ENCODE assay signal across 9 cellular contexts in the genomic region with DNA sequence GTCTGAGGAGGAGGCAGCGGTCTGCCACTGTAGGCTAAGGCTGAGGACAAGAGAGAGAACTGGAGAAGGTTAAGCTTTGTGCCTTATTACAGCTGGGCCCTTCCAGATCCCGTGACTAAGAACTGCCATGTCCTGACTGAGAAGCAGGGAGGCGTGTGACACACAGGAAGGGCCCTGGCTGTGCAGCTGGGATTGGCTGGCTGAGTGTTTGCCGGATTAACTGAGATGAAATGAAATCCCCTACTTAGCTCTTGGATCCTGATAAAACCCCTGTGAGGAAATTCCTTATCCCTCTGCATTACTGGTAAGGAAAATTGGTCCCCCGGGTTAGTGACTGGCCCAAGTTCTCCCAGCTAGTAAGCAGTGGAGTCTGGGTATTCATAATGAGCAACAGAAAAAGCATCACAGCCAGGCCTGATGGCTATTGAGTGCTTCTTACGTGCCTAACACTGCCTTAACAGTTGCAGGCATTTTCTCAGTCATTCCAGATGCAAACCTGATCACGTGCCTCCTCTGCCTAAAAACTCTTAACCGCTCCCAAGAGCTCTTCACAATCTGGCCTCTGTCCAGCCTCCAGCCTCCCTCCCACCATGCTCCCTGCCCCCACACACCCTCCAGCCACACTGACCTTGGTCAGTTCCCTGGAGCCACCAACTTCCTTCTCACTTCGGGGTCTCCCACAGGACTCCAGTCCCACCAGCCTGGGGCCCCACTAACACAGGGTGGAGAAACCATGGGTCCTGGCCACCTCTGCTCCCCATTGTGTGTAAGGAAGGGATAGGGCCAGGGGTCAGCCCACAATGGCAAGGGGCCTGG. TPM values are rescaled to one million over a fixed set of nuclear protein-coding genes. Genes with fewer than 3 reads are reported as not detected.
DNase-seq lines count a peak whose midpoint lies in the region; ATAC-seq and TF ChIP-seq lines count a peak whose summit lies in the region.
"Had no signal": no experiment of that assay in that cellular context is flagged by ENCODE, and none has a peak within 500 bp of the region (broad histone marks: within the 10 kb centered on the region; RNA-seq: fewer than 3 reads in every experiment).

No MANE protein-coding gene starts in this region.

- in situ Hi-C loops in SK-MEL-5 (cut with HindIII; ENCODE audit: low pct_unique_long_range_greater_than_20kb, low sequenced_read_pairs), result no loop called here

- peaks cover 14% of the 10 kb centered on the region for H3K9me3 Mint-ChIP-seq in glutamatergic neuron (ENCODE audit: unreplicated experiment)

- ATAC-seq in GM18868 (IDR thresholded peaks at IDR 0.05; ENCODE audit: unreplicated experiment), result no peak
- ATAC-seq in SK-N-SH treated with all-trans-retinoic acid at 6 μM for 48 hours, result no peak

- peaks cover 29% of the 10 kb centered on the region for H3K4me1 Mint-ChIP-seq in glutamatergic neuron (ENCODE audit: low read depth, unreplicated experiment)

- DNase-seq in ELF-1 (ENCODE audit: low read depth, low spot score) (peak; percentile 73), SK-MEL-5 (ENCODE audit: low read depth, low spot score) (peak; percentile 76), glutamatergic neuron (no peak), pulmonary artery endothelial cell (ENCODE audit: low read depth, low spot score) (peak; percentile 64), GM19238 (ENCODE audit: insufficient read length, low spot score) (no peak), T1000 (lab: John Stamatoyannopoulos, UW) (no peak)
- DNase-seq: NCI-H1436 had no signal

- peak overlapping the region; percentile 55 for H3K4me3 Mint-ChIP-seq in glutamatergic neuron (ENCODE audit: unreplicated experiment)

- H3K36me3 Mint-ChIP-seq in glutamatergic neuron (ENCODE audit: unreplicated experiment), result no peaks in the 10 kb centered on the region

- H3K27ac Mint-ChIP-seq in glutamatergic neuron (ENCODE audit: unreplicated experiment), result no peak overlapping the region

- H3K27me3 Mint-ChIP-seq in glutamatergic neuron (ENCODE audit: unreplicated experiment), result peaks cover 4% of the 10 kb centered on the region

- TF ChIP-seq CTCF in glutamatergic neuron (IDR thresholded peaks at IDR 0.05; ENCODE audit: partially characterized antibody, unreplicated experiment), result no peak

TF ChIP-seq in SK-N-SH treated with all-trans-retinoic acid at 6 μM for 48 hours, 23 proteins besides CTCF, POLR2A, EP300 and RAD21:
- TF ChIP-seq OSR1 (CRISPR knock-in tag; IDR thresholded peaks at IDR 0.05), result no peak
- TF ChIP-seq TCF4 (CRISPR knock-in tag; IDR thresholded peaks at IDR 0.05; ENCODE audit: borderline replicate concordance), result no peak
- TF ChIP-seq PATZ1 (CRISPR knock-in tag; IDR thresholded peaks at IDR 0.05; ENCODE audit: borderline replicate concordance), result no peak
- TF ChIP-seq, protein P1, sequence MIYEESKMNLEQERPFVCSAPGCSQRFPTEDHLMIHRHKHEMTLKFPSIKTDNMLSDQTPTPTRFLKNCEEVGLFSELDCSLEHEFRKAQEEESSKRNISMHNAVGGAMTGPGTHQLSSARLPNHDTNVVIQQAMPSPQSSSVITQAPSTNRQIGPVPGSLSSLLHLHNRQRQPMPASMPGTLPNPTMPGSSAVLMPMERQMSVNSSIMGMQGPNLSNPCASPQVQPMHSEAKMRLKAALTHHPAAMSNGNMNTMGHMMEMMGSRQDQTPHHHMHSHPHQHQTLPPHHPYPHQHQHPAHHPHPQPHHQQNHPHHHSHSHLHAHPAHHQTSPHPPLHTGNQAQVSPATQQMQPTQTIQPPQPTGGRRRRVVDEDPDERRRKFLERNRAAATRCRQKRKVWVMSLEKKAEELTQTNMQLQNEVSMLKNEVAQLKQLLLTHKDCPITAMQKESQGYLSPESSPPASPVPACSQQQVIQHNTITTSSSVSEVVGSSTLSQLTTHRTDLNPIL (CRISPR knock-in tag; IDR thresholded peaks at IDR 0.05; ENCODE audit: low read depth), result no peak
- TF ChIP-seq ZNF565 (CRISPR knock-in tag; conservative IDR thresholded peaks at IDR 0.05; ENCODE audit: low read depth), result no peak
- TF ChIP-seq, protein P2, sequence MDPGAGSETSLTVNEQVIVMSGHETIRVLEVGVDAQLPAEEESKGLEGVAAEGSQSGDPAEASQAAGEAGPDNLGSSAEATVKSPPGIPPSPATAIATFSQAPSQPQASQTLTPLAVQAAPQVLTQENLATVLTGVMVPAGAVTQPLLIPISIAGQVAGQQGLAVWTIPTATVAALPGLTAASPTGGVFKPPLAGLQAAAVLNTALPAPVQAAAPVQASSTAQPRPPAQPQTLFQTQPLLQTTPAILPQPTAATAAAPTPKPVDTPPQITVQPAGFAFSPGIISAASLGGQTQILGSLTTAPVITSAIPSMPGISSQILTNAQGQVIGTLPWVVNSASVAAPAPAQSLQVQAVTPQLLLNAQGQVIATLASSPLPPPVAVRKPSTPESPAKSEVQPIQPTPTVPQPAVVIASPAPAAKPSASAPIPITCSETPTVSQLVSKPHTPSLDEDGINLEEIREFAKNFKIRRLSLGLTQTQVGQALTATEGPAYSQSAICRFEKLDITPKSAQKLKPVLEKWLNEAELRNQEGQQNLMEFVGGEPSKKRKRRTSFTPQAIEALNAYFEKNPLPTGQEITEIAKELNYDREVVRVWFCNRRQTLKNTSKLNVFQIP (CRISPR knock-in tag; IDR thresholded peaks at IDR 0.05; ENCODE audit: borderline replicate concordance, low read depth), result no peak
- TF ChIP-seq, protein P3, sequence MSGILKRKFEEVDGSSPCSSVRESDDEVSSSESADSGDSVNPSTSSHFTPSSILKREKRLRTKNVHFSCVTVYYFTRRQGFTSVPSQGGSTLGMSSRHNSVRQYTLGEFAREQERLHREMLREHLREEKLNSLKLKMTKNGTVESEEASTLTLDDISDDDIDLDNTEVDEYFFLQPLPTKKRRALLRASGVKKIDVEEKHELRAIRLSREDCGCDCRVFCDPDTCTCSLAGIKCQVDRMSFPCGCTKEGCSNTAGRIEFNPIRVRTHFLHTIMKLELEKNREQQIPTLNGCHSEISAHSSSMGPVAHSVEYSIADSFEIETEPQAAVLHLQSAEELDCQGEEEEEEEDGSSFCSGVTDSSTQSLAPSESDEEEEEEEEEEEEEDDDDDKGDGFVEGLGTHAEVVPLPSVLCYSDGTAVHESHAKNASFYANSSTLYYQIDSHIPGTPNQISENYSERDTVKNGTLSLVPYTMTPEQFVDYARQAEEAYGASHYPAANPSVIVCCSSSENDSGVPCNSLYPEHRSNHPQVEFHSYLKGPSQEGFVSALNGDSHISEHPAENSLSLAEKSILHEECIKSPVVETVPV (CRISPR knock-in tag; IDR thresholded peaks at IDR 0.05), result no peak
- TF ChIP-seq ZFP3 (CRISPR knock-in tag; IDR thresholded peaks at IDR 0.05), result no peak
- no peak for TF ChIP-seq ESRRG (CRISPR knock-in tag; IDR thresholded peaks at IDR 0.05)
- TF ChIP-seq GLIS3 (CRISPR knock-in tag; IDR thresholded peaks at IDR 0.05), result no peak
- TF ChIP-seq ZC3H10 (CRISPR knock-in tag; IDR thresholded peaks at IDR 0.05), result no peak
- TF ChIP-seq TSHZ2 (CRISPR knock-in tag; IDR thresholded peaks at IDR 0.05), result no peak

RNA-seq across cellular contexts. Expression of gene ARRB1, which starts 37.8 kb away (rescaled TPM):
- 27.7 and 30.7 TPM in 2 replicates for total RNA-seq in SK-MEL-5 (2014; rRNA removed; shearing (Covaris generic))
- polyA plus RNA-seq in SK-MEL-5 (2015; cell fraction: cytosol; rRNA removed), result 31.1 and 40.6 TPM in 2 replicates
- 17.5 and 25.0 TPM in 2 replicates for polyA plus RNA-seq in SK-MEL-5 (2015; cell fraction: nucleus; rRNA removed)
- total RNA-seq in glutamatergic neuron (ENCODE audit: unreplicated experiment), result 38.0 TPM
- total RNA-seq in pulmonary artery endothelial cell, result 94.5 and 156 TPM in 2 replicates

Comparison
In these comparisons a context has a peak if more than half of its experiments do, and no peak if none do; other contexts are left out.
1. DNase-seq: peak in ELF-1 (single experiment), SK-MEL-5 (single experiment) and pulmonary artery endothelial cell (single experiment); none in glutamatergic neuron (single experiment), GM19238 (single experiment) and T1000 (single experiment).